In genomic region chr4:110793890-110794588, GRCh38 we compare ENCODE assay signal across 1 cellular context.
A peak's percentile ranks its signal among the peaks of the same experiment; 100 is the strongest.
TF ChIP-seq lines count a peak whose summit lies in the region.

No MANE protein-coding gene starts in this region.

TF ChIP-seq in H1, 55 proteins besides CTCF, POLR2A, EP300 and RAD21:
- TF ChIP-seq SIN3A (conservative IDR thresholded peaks at IDR 0.05 in 1 of 2, IDR thresholded peaks at IDR 0.05 in 1 of 2; ENCODE audit: low read depth in 1 of 2, low read length in 2 of 2) (peak in 1 of 2 experiments; percentile 82; a peak in 2 of 4 replicates), CREB1 (IDR thresholded peaks at IDR 0.05) (no peak), NANOG (IDR thresholded peaks at IDR 0.05; ENCODE audit: insufficient read depth, low read depth, low read length, poor library complexity, severe bottlenecking) (peak; percentile 94), TCF12 (IDR thresholded peaks at IDR 0.05; ENCODE audit: low read depth, low read length) (peak; percentile 96), HDAC2 (IDR thresholded peaks at IDR 0.05; ENCODE audit: borderline replicate concordance in 1 of 2, low read depth in 2 of 2, low read length in 2 of 2) (peak in 1 of 2 experiments; percentile 91; a peak in 2 of 4 replicates), GTF2F1 (IDR thresholded peaks at IDR 0.05; ENCODE audit: borderline replicate concordance, low read depth, low read length) (no peak), ASH2L (IDR thresholded peaks at IDR 0.05; ENCODE audit: low read length) (peak; percentile 45)
